17 cellular contexts compared by ENCODE assay signal in the genomic region with DNA sequence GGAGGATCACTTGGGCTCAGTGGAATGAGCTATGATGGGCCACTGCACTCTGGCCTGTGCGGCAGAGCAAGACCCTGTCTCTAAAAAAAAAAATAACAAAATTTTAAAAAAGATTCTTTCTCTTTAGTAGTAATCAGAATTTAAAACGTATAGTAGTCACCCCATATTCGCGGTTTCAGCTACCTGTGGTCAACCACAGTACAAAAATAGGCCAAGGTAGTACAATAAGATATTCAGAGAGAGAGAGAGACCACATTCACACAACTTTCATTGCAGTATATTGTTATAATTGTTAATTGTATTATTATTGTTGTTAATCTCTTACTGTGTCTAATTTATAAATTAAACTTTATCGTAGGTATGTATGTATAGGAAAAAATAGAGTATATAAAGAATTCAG. TPM values are rescaled to one million over a fixed set of nuclear protein-coding genes. Genes with fewer than 3 reads are reported as not detected.
DNase-seq lines count a peak whose midpoint lies in the region; ATAC-seq and TF ChIP-seq lines count a peak whose summit lies in the region.
"Had no signal": no experiment of that assay in that cellular context is flagged by ENCODE, and none has a peak within 500 bp of the region (broad histone marks: within the 10 kb centered on the region; RNA-seq: fewer than 3 reads in every experiment).

No MANE protein-coding gene starts in this region.

- no peaks in the 10 kb centered on the region for H3K9me3 ChIP-seq in SK-N-SH
- H3K9me3 ChIP-seq: SJCRH30 had no signal

- POLR2A ChIA-PET in SK-N-SH (lab: Yijun Ruan, JAX) = no interaction called here

- H3K4me2 ChIP-seq in KMS-11 (peak overlapping the region; percentile 81), SK-N-SH (no peak overlapping the region)
- H3K4me2 ChIP-seq: GM23338 had no signal

- no peaks in the 10 kb centered on the region for H3K9me2 ChIP-seq in SK-N-SH

- TF ChIP-seq CTCF in KMS-11 (conservative IDR thresholded peaks at IDR 0.05; ENCODE audit: low read depth, low read length) (no peak), SK-N-SH (IDR thresholded peaks at IDR 0.05) (no peak)

- H3K4me3 ChIP-seq in KMS-11 (IDR thresholded peaks at IDR 0.05; ENCODE audit: insufficient read depth, low read depth, low read length) (no peak overlapping the region), SK-N-SH (ENCODE audit: low read depth in 2 of 2, low read length in 1 of 2) (no peak overlapping the region)
- H3K4me3 ChIP-seq: dorsolateral prefrontal cortex, GM23338, SJCRH30 had no signal

- no peak for TF ChIP-seq EP300 in SK-N-SH (IDR thresholded peaks at IDR 0.05; ENCODE audit: borderline replicate concordance in 1 of 2, low read depth in 1 of 2, low read length in 1 of 2)

- H4K20me1 ChIP-seq in KMS-11 (ENCODE audit: insufficient read depth) = 0 out of 2 replicates have a peak, but pooled peaks cover 3% of the 10 kb centered on the region
- H4K20me1 ChIP-seq in SK-N-SH (ENCODE audit: insufficient read depth) = no peaks in the 10 kb centered on the region

- ATAC-seq in GM18498 (IDR thresholded peaks at IDR 0.05; ENCODE audit: unreplicated experiment) = peak; percentile 93
- peak; percentile 91 for ATAC-seq in GM19395 (IDR thresholded peaks at IDR 0.05; ENCODE audit: unreplicated experiment)
- peak; percentile 84 for ATAC-seq in HG02885 (IDR thresholded peaks at IDR 0.05; ENCODE audit: poor library complexity, unreplicated experiment)
- ATAC-seq in left cardiac atrium = no peak
- ATAC-seq: GM23338 had no signal

- intact Hi-C loops in left cardiac atrium (cut with DNase I) = no loop called here

- H2AFZ ChIP-seq in KMS-11 (ENCODE audit: low read depth) (no peak overlapping the region), SK-N-SH (ENCODE audit: low read depth) (no peak overlapping the region)
- H2AFZ ChIP-seq: GM23338 had no signal

- H3K79me2 ChIP-seq in KMS-11 (ENCODE audit: insufficient read depth, low read depth) (no peaks in the 10 kb centered on the region; the same call in 1 of the 2 replicates), SK-N-SH (ENCODE audit: insufficient read depth) (peaks cover 14% of the 10 kb centered on the region; the same call in 1 of the 2 replicates)

- H3K4me1 ChIP-seq in KMS-11 (ENCODE audit: low read depth, poor library complexity, severe bottlenecking) (peaks cover 32% of the 10 kb centered on the region), SK-N-SH (ENCODE audit: control insufficient read depth in 1 of 2, insufficient read depth in 2 of 2, low read depth in 1 of 2, low read length in 1 of 2) (no peaks in the 10 kb centered on the region)
- H3K4me1 ChIP-seq: SJCRH30 had no signal

- TF ChIP-seq RAD21 in SK-N-SH (IDR thresholded peaks at IDR 0.05; ENCODE audit: low read length) = no peak

- peak overlapping the region; percentile 30; the same call in 1 of the 2 replicates for H3K27ac ChIP-seq in KMS-11
- no peak overlapping the region for H3K27ac ChIP-seq in SK-N-SH (ENCODE audit: low read depth in 2 of 2, low read length in 1 of 2)
- H3K27ac ChIP-seq: dorsolateral prefrontal cortex, SJCRH30 had no signal

- H3K9ac ChIP-seq in KMS-11 (no peak overlapping the region), SK-N-SH (no peak overlapping the region)

- DNase-seq in left cardiac atrium (no peak), SK-N-SH (no peak), dermis blood vessel endothelial cell (no peak), HuH-7 (ENCODE audit: low spot score) (no peak)
- DNase-seq: activated CD4-positive, alpha-beta T cell treated with anti-CD3 and anti-CD28 coated beads for 1 hour; C1 segment of cervical spinal cord; dorsolateral prefrontal cortex; foreskin fibroblast; natural killer cell; NCI-H1436 treated with DMSO at 0.1 percent for 48 hours; NCI-H526 treated with DMSO at 0.1 percent for 48 hours; SJCRH30 had no signal

- no peaks in the 10 kb centered on the region for H3K27me3 ChIP-seq in KMS-11 (ENCODE audit: insufficient read depth, low read depth)
- no peaks in the 10 kb centered on the region for H3K27me3 ChIP-seq in SK-N-SH (ENCODE audit: insufficient read depth)
- H3K27me3 ChIP-seq: dorsolateral prefrontal cortex, SJCRH30 had no signal

- CTCF ChIA-PET in SK-N-SH (lab: Yijun Ruan, JAX) = no interaction called here

- H3K36me3 ChIP-seq in KMS-11 (ENCODE audit: insufficient read depth) (no peaks in the 10 kb centered on the region), SK-N-SH (replicated peaks in 1 of 2; ENCODE audit: control insufficient read depth in 1 of 2, insufficient read depth in 2 of 2, low read length in 1 of 2) (peaks cover 3 to 29% of the 10 kb centered on the region in 2 experiments)

- H3F3A ChIP-seq in SK-N-SH (replicated peaks; ENCODE audit: insufficient read depth) = no peaks in the 10 kb centered on the region

- 93% methylated on average over 5 of the region's 5 CpGs for WGBS in SK-N-SH (ENCODE audit: low lambda C conversion rate)

TF ChIP-seq in SK-N-SH, 30 proteins besides CTCF, POLR2A, EP300 and RAD21:
- TF ChIP-seq FOSL2 (IDR thresholded peaks at IDR 0.05; ENCODE audit: borderline replicate concordance, low read depth) (no peak), NFIC (IDR thresholded peaks at IDR 0.05; ENCODE audit: borderline replicate concordance) (no peak), TAF1 (IDR thresholded peaks at IDR 0.05; ENCODE audit: borderline replicate concordance, low read depth, low read length) (no peak)
- TF ChIP-seq, protein P1, sequence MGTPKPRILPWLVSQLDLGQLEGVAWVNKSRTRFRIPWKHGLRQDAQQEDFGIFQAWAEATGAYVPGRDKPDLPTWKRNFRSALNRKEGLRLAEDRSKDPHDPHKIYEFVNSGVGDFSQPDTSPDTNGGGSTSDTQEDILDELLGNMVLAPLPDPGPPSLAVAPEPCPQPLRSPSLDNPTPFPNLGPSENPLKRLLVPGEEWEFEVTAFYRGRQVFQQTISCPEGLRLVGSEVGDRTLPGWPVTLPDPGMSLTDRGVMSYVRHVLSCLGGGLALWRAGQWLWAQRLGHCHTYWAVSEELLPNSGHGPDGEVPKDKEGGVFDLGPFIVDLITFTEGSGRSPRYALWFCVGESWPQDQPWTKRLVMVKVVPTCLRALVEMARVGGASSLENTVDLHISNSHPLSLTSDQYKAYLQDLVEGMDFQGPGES (IDR thresholded peaks at IDR 0.05; ENCODE audit: low read depth, low read length) = no peak
TF ChIP-seq in SK-N-SH: peak in this region for 0.

RNA-seq across cellular contexts. Expression of gene INIP, which starts 18.7 kb away (rescaled TPM):
- total RNA-seq in left cardiac atrium (10 to 100 TPM; 16.6 TPM), dermis blood vessel endothelial cell (25.5 and 26.5 TPM in 2 replicates)
- polyA plus RNA-seq in SK-N-SH (2012; rRNA removed) = 7.9 and 10.2 TPM in 2 replicates
- polyA plus RNA-seq in SK-N-SH (2012; cell fraction: cytosol; rRNA removed) = 12.2 and 13.4 TPM in 2 replicates
- polyA plus RNA-seq in SK-N-SH (2012; cell fraction: nucleus; rRNA removed) = 4.4 and 5.6 TPM in 2 replicates

RNA-seq across cellular contexts. Expression of gene SNX30, which starts 51.3 kb away (rescaled TPM):
- total RNA-seq in left cardiac atrium (1 to 10 TPM; 4.6 to 5.1 TPM), dermis blood vessel endothelial cell (7.9 and 8.5 TPM in 2 replicates)
- 2.7 and 5.3 TPM in 2 replicates for polyA plus RNA-seq in SK-N-SH (2012; rRNA removed)
- polyA plus RNA-seq in SK-N-SH (2012; cell fraction: cytosol; rRNA removed) = 3.6 and 3.9 TPM in 2 replicates
- 5.6 and 10.5 TPM in 2 replicates for polyA plus RNA-seq in SK-N-SH (2012; cell fraction: nucleus; rRNA removed)

Comparison
In these comparisons a context has a peak if more than half of its experiments do, and no peak if none do; other contexts are left out.
1. ATAC-seq: peak in GM18498 (single experiment), GM19395 (single experiment) and HG02885 (single experiment); none in left cardiac atrium (0 of 2).